ENCODE assay signal across 22 cellular contexts in genomic region chr5:87109749-87110148, GRCh38.
"Had no signal": no experiment of that assay in that cellular context is flagged by ENCODE, and none has a peak within 500 bp of the region (broad histone marks: within the 10 kb centered on the region; RNA-seq: fewer than 3 reads in every experiment).

No MANE protein-coding gene starts in this region.

- H3K36me3 Mint-ChIP-seq: activated naive CD8-positive, alpha-beta T cell; naive thymus-derived CD8-positive, alpha-beta T cell had no signal

- H3K4me3 ChIP-seq: adrenal gland, ascending aorta, lower lobe of right lung, prostate gland, transverse colon, uterus had no signal

- H3K9me3 ChIP-seq: adrenal gland, ascending aorta, lower lobe of right lung, prostate gland, transverse colon, uterus had no signal

- H3K4me1 ChIP-seq: adrenal gland, ascending aorta, lower lobe of right lung, prostate gland, transverse colon, uterus had no signal

- H3K27ac Mint-ChIP-seq: activated naive CD8-positive, alpha-beta T cell; activated T-helper 2 cell treated with anti-CD3 and anti-CD28 coated beads, Interferon-gamma antibody, Interleukin-2, Interleukin-4, amounts not matched to agents 10 μg/mL and 5 μg/mL and 100 μg/mL, durations not matched to agents 14 hours and 24 hours and 36 hours; naive thymus-derived CD8-positive, alpha-beta T cell; T-helper 17 cell had no signal

- H3K27me3 ChIP-seq: adrenal gland, ascending aorta, brain microvascular endothelial cell, foreskin keratinocyte, transverse colon, uterus had no signal

- H3K4me3 Mint-ChIP-seq: activated naive CD8-positive, alpha-beta T cell; activated T-cell treated with anti-CD3 and anti-CD28 coated beads, Interleukin-2, amount 50 U/mL, for 4 hours; naive thymus-derived CD8-positive, alpha-beta T cell; T-helper 17 cell had no signal

- H3K27ac ChIP-seq: adrenal gland, ascending aorta, brain microvascular endothelial cell, foreskin keratinocyte, lower lobe of right lung, prostate gland, transverse colon, uterus had no signal

- ATAC-seq: activated T-cell treated with anti-CD3 and anti-CD28 coated beads, Interleukin-2, amount 50 U/mL, for 4 hours; foreskin keratinocyte; left colon; naive thymus-derived CD8-positive, alpha-beta T cell; T-helper 17 cell had no signal

- DNase-seq: activated CD8-positive, alpha-beta memory T cell treated with anti-CD3 and anti-CD28 coated beads for 24 hours; activated CD8-positive, alpha-beta memory T cell treated with anti-CD3 and anti-CD28 coated beads, Interleukin-2, amount 50 U/mL, for 4 hours; activated naive CD4-positive, alpha-beta T cell; activated T-cell treated with anti-CD3 and anti-CD28 coated beads, Interleukin-2, amount 50 U/mL, for 4 hours; brain microvascular endothelial cell; caudate nucleus; dermis blood vessel endothelial cell; effector CD8-positive, alpha-beta T cell; foreskin keratinocyte; left colon; lower lobe of right lung; mesendoderm; naive thymus-derived CD8-positive, alpha-beta T cell; stimulated activated CD4-positive, alpha-beta T cell treated with anti-CD3 and anti-CD28 coated beads, Interleukin-12 subunit alpha, Interleukin-12 subunit beta, amount 100 ng/mL, for 4 hours; T-helper 17 cell; transverse colon; uterus had no signal

- H3K27me3 Mint-ChIP-seq: activated naive CD8-positive, alpha-beta T cell; naive thymus-derived CD8-positive, alpha-beta T cell; T-helper 17 cell had no signal

- H3K36me3 ChIP-seq: ascending aorta, brain microvascular endothelial cell, lower lobe of right lung, prostate gland, transverse colon, uterus had no signal
